8 cellular contexts compared by ENCODE assay signal in the genomic region with DNA sequence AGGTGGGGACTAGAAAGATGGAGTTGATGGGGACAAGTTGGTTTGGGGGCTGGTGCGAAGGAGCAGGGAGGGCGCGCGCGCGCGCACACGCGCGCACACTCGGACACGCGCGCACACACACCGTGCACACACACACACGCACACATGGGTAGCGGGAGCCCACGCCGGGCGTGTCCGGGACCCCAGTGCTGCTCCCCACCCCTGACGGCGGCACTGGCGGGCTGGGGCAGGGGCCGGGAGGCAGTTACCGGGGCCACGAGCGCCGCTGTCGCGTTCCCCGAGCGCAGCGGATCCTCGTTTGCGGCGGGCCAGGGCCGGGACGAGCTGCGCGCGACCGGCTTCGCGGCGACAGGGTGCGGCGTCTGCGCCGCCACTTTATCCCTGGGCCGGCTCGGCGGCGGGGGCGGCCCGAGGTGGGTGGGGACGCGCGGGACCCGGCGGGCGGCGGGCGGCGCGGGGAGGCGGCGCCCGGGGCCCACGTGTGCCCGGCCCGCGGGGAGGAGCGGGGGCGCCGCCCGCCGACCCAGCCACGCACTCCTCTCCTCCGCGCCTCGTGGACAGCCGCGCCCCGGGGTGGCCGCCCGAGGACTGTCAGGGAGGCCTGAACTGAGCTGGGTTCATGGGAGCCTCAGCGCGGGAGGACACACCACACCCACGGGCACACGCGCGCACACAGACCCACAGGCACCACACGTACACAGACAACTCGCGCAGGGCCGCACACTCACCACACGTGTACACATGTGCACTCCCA. TPM values are rescaled to one million over a fixed set of nuclear protein-coding genes. Genes with fewer than 3 reads are reported as not detected.
A peak's percentile ranks its signal among the peaks of the same experiment; 100 is the strongest.
DNase-seq lines count a peak whose midpoint lies in the region; ATAC-seq, FAIRE-seq and TF ChIP-seq lines count a peak whose summit lies in the region.

No MANE protein-coding gene starts in this region.

- H2AK9ac ChIP-seq in IMR-90 (replicated peaks; ENCODE audit: low read depth, low read length, poor library complexity), result peak overlapping the region; percentile 96

- no peaks in the 10 kb centered on the region for H3K27me3 ChIP-seq in IMR-90 (ENCODE audit: control insufficient read depth, insufficient read depth, low read length)
- no peaks in the 10 kb centered on the region for H3K27me3 ChIP-seq in astrocyte (ENCODE audit: insufficient read depth, low read length)
- H3K27me3 ChIP-seq in iPS DF 6.9 (ENCODE audit: control insufficient read depth, insufficient read depth, low read length), result peaks cover 9% of the 10 kb centered on the region; the same call in 1 of the 2 replicates
- no peaks in the 10 kb centered on the region for H3K27me3 ChIP-seq in sigmoid colon

- peak overlapping the region; percentile 56 for H4K5ac ChIP-seq in IMR-90 (ENCODE audit: low read depth, low read length)

- H2BK15ac ChIP-seq in IMR-90 (ENCODE audit: low read depth, low read length), result peak overlapping the region; percentile 99; the same call in 2 of the 3 replicates

- POLR2A ChIA-PET in IMR-90 (lab: Charles Lee; ENCODE audit: unreplicated experiment), result no interaction called here

- H4K20me1 ChIP-seq in IMR-90 (ENCODE audit: insufficient read depth, low read length) (no peaks in the 10 kb centered on the region), astrocyte (ENCODE audit: insufficient read depth, low read length) (no peaks in the 10 kb centered on the region)

- peak overlapping the region; percentile 94 for H3K23ac ChIP-seq in IMR-90 (ENCODE audit: low read depth, low read length)

- H3K14ac ChIP-seq in IMR-90 (replicated peaks; ENCODE audit: low read depth, low read length), result peak overlapping the region; percentile 87

- H3K9me3 Mint-ChIP-seq in CD14-positive monocyte (peaks cover 3 to 12% (median 6%) of the 10 kb centered on the region in 7 donors), astrocyte (ENCODE audit: unreplicated experiment) (no peaks in the 10 kb centered on the region)

- H3K79me2 ChIP-seq in astrocyte (ENCODE audit: insufficient read depth, low read length), result no peaks in the 10 kb centered on the region

- H2BK5ac ChIP-seq in IMR-90 (ENCODE audit: low read depth, low read length, poor library complexity, severe bottlenecking), result peak overlapping the region; percentile 92

- H2BK20ac ChIP-seq in IMR-90 (ENCODE audit: low read depth, low read length), result peak overlapping the region; percentile 86

- in situ Hi-C loops in IMR-90 (cut with MboI; ENCODE audit: low sequenced_read_pairs), result no loop called here

- H3K9me3 ChIP-seq in IMR-90 (ENCODE audit: control insufficient read depth, insufficient read depth, low read length), result no peaks in the 10 kb centered on the region
- H3K9me3 ChIP-seq in astrocyte (ENCODE audit: insufficient read depth, low read depth, low read length), result no peaks in the 10 kb centered on the region
- no peaks in the 10 kb centered on the region for H3K9me3 ChIP-seq in iPS DF 6.9 (ENCODE audit: control insufficient read depth, insufficient read depth, low read length)
- no peaks in the 10 kb centered on the region for H3K9me3 ChIP-seq in sigmoid colon

- H3K9me1 ChIP-seq in IMR-90 (ENCODE audit: insufficient read depth, low read length), result peaks cover 6% of the 10 kb centered on the region

- WGBS in IMR-90 (ENCODE audit: extremely low coverage in 2 of 2, insufficient read length in 1 of 2), 2 experiments, result 9% methylated on average over 45 of the region's 98 CpGs; no CpG with 5 or more reads in 1 of the 2 experiments
- WGBS in iPS DF 6.9 (ENCODE audit: insufficient coverage, insufficient read length), result no CpG with 5 or more reads among the region's 98 CpGs
- WGBS in sigmoid colon, 2 donors, result 1% methylated on average over 98 of the region's 98 CpGs

- H3K36me3 Mint-ChIP-seq in CD14-positive monocyte (peaks cover 1 to 5% of the 10 kb centered on the region in 2 donors), astrocyte (ENCODE audit: low read depth, unreplicated experiment) (no peaks in the 10 kb centered on the region)

- dilution Hi-C loops in IMR-90 (cut with HindIII; ENCODE audit: low sequenced_read_pairs, unreplicated experiment), result no loop called here

- H3K27me3 Mint-ChIP-seq in CD14-positive monocyte (ENCODE audit: low read depth in 3 of 3) (peaks cover 9 to 28% (median 22%) of the 10 kb centered on the region in 3 donors), astrocyte (ENCODE audit: low read depth, unreplicated experiment) (no peaks in the 10 kb centered on the region)

- H4K91ac ChIP-seq in IMR-90 (ENCODE audit: insufficient read depth, low read depth, low read length), result peak overlapping the region; percentile 97

- H3K36me3 ChIP-seq in IMR-90 (ENCODE audit: control insufficient read depth, insufficient read depth, low read length) (peaks cover 3% of the 10 kb centered on the region; the same call in 1 of the 2 replicates), astrocyte (ENCODE audit: insufficient read depth, low read length) (no peaks in the 10 kb centered on the region), iPS DF 6.9 (ENCODE audit: control insufficient read depth, insufficient read depth, low read length) (no peaks in the 10 kb centered on the region; the same call in 1 of the 2 replicates), sigmoid colon (no peaks in the 10 kb centered on the region)

- DNase-seq in CD14-positive monocyte (ENCODE audit: low spot score) (peak; percentile 61), IMR-90 (peak; percentile 33), astrocyte (ENCODE audit: low read depth) (no peak), iPS DF 6.9 (ENCODE audit: low read depth, low spot score) (no peak), sigmoid colon (peak; percentile 89), mesenteric fat pad (ENCODE audit: low spot score) (no peak), NCI-H2029 treated with DMSO at 0.1 percent for 48 hours (lab: John Stamatoyannopoulos, UW) (no peak)

- H2BK120ac ChIP-seq in IMR-90 (ENCODE audit: low read depth, low read length), result peak overlapping the region; percentile 89

- H3K4me3 Mint-ChIP-seq in CD14-positive monocyte (peak overlapping the region; percentile 96 to 99), astrocyte (ENCODE audit: unreplicated experiment) (peak overlapping the region; percentile 95)

- TF ChIP-seq CTCF in CD14-positive monocyte (IDR thresholded peaks at IDR 0.05), result peak; percentile 18
- TF ChIP-seq CTCF in IMR-90 (conservative IDR thresholded peaks at IDR 0.05; ENCODE audit: low read depth, low read length), result peak; percentile 37
- no peak for TF ChIP-seq CTCF in astrocyte (IDR thresholded peaks at IDR 0.05; ENCODE audit: insufficient read depth, low read depth, low read length)
- TF ChIP-seq CTCF in sigmoid colon (IDR thresholded peaks at IDR 0.05), result peak in 3 of 4 experiments; percentile 32 to 54 (median 48)

- ATAC-seq in GM18909 (IDR thresholded peaks at IDR 0.05; ENCODE audit: poor library complexity, unreplicated experiment), result peak; percentile 46
- peak; percentile 71 for ATAC-seq in IMR-90 (ENCODE audit: low read depth)

- CTCF ChIA-PET in IMR-90 (lab: Yijun Ruan, JAX), result interaction anchor here (0.8 to 1.8 kb wide), 5 partner anchors 32 to 139 kb away, joined by 3 to 6 read pairs (median 3); no protein-coding TSS in a partner anchor

- peaks cover 13 to 43% of the 10 kb centered on the region in 2 experiments; a peak in 3 of 4 replicates for H3K79me1 ChIP-seq in IMR-90 (ENCODE audit: low read depth in 1 of 2, low read length in 2 of 2)

- H4K8ac ChIP-seq in IMR-90 (ENCODE audit: low read depth in 2 of 2, low read length in 2 of 2), result peak overlapping the region; percentile 87 to 99

- FAIRE-seq in astrocyte (lab: Jason Lieb, UNC), result no peak

- H2AK5ac ChIP-seq in IMR-90 (ENCODE audit: low read depth, low read length), result peak overlapping the region; percentile 99

- H3K27ac ChIP-seq in IMR-90 (ENCODE audit: insufficient read depth, low read length) (peak overlapping the region; percentile 80), astrocyte (ENCODE audit: low read depth, low read length) (peak overlapping the region; percentile 62), iPS DF 6.9 (ENCODE audit: low read length) (no peak overlapping the region), sigmoid colon (peak overlapping the region; percentile 88 to 94 (median 89))

- TF ChIP-seq POLR2A in IMR-90 (IDR thresholded peaks at IDR 0.05; ENCODE audit: low read depth, low read length), result no peak
- TF ChIP-seq POLR2A in sigmoid colon (IDR thresholded peaks at IDR 0.05), result no peak

- H3K18ac ChIP-seq in IMR-90 (ENCODE audit: low read depth, low read length), result peak overlapping the region; percentile 68

- H3K4me3 ChIP-seq in IMR-90 (ENCODE audit: insufficient read depth, low read depth, low read length) (peak overlapping the region; percentile 95), astrocyte (ENCODE audit: insufficient read depth, low read depth, low read length) (peak overlapping the region; percentile 88), iPS DF 6.9 (ENCODE audit: low read length) (peak overlapping the region; percentile 60), sigmoid colon (peak overlapping the region; percentile 82 to 95 (median 92))

- TF ChIP-seq RAD21 in IMR-90 (IDR thresholded peaks at IDR 0.05; ENCODE audit: low read length), result peak; percentile 34; the same call in 1 of the 2 replicates

- peaks cover 16% of the 10 kb centered on the region for H3K4me1 ChIP-seq in IMR-90 (ENCODE audit: control insufficient read depth, insufficient read depth, low read length)
- peaks cover 19% of the 10 kb centered on the region for H3K4me1 ChIP-seq in astrocyte (ENCODE audit: insufficient read depth, low read length)
- 0 out of 2 replicates have a peak, but pooled peaks cover 1% of the 10 kb centered on the region for H3K4me1 ChIP-seq in iPS DF 6.9 (ENCODE audit: control insufficient read depth, insufficient read depth, low read length)
- H3K4me1 ChIP-seq in sigmoid colon, result peaks cover 0 to 39% (median 31%) of the 10 kb centered on the region in 4 donors

- intact Hi-C loops in CD14-positive monocyte (cut with micrococcal nuclease), result loop anchor here (1.0 to 10.0 kb wide), 5 partner anchors 46 to 171 kb away; no protein-coding TSS in a partner anchor
- intact Hi-C loops in IMR-90 (cut with micrococcal nuclease), result loop anchor here (5.0 kb wide), 1 partner anchor 86 kb away; no protein-coding TSS in a partner anchor
- intact Hi-C loops in sigmoid colon (cut with DNase I), result loop anchor here (2.0 to 5.0 kb wide), 4 partner anchors 134 to 226 kb away; partner anchors contain the start of genes ABTB1 and MCM2

- no TSS peak for BruUV-seq in IMR-90 (replicated peaks; lab: Mats Ljungman, UMichigan)

- H3K56ac ChIP-seq in IMR-90 (ENCODE audit: extremely low read depth, insufficient read depth, low read length), result peak overlapping the region; percentile 84; the same call in 1 of the 2 replicates

- peak overlapping the region; percentile 97 for H3K4ac ChIP-seq in IMR-90 (ENCODE audit: low read depth, low read length)

- H2AFZ ChIP-seq in IMR-90 (replicated peaks; ENCODE audit: low read length, poor library complexity), result peak overlapping the region; percentile 94
- peak overlapping the region; percentile 94 for H2AFZ ChIP-seq in astrocyte (ENCODE audit: low read depth, low read length)

- peak overlapping the region; percentile 71 to 85 (median 82) for H3K27ac Mint-ChIP-seq in CD14-positive monocyte
- peak overlapping the region; percentile 77 for H3K27ac Mint-ChIP-seq in astrocyte (ENCODE audit: unreplicated experiment)

- TF ChIP-seq EP300 in sigmoid colon (IDR thresholded peaks at IDR 0.05), result no peak

- H3K9ac ChIP-seq in IMR-90 (ENCODE audit: low read depth, low read length) (peak overlapping the region; percentile 88), astrocyte (ENCODE audit: low read length) (peak overlapping the region; percentile 89)

- H3K4me2 ChIP-seq in IMR-90 (ENCODE audit: low read depth, low read length) (peak overlapping the region; percentile 88), astrocyte (ENCODE audit: low read length) (peak overlapping the region; percentile 100)

- H3K4me1 Mint-ChIP-seq in CD14-positive monocyte (peaks cover 37% of the 10 kb centered on the region), astrocyte (ENCODE audit: low read depth, unreplicated experiment) (peaks cover 12% of the 10 kb centered on the region)

RNA-seq across cellular contexts. Expression of gene MGLL, which starts 0.7 kb away (rescaled TPM):
- polyA plus RNA-seq in CD14-positive monocyte (1 to 10 TPM; 4.4 to 10.0 TPM), IMR-90 (2012; rRNA removed) (59.9 and 60.6 TPM in 2 replicates), sigmoid colon (100 to 1,000 TPM; 110 to 220 (median 142) TPM)
- total RNA-seq in IMR-90 (2012; rRNA removed) (23.6 and 23.7 TPM in 2 replicates), astrocyte (24.5 and 27.3 TPM in 2 replicates), sigmoid colon (10 to 100 TPM; 24.7 to 46.8 (median 35.5) TPM), mesenteric fat pad (301 TPM)
- 33.0 and 76.1 TPM in 2 replicates for polyA plus RNA-seq in IMR-90 (2012; cell fraction: cytosol; rRNA removed)
- 37.3 and 45.7 TPM in 2 replicates for polyA plus RNA-seq in IMR-90 (2012; cell fraction: nucleus; rRNA removed; ENCODE audit: low replicate concordance)

Comparison
In these comparisons a context has a peak if more than half of its experiments do, and no peak if none do; other contexts are left out.
1. DNase-seq: peak in CD14-positive monocyte (single experiment), IMR-90 (single experiment) and sigmoid colon (single experiment); none in astrocyte (single experiment), iPS DF 6.9 (single experiment), mesenteric fat pad (single experiment) and NCI-H2029 treated with DMSO at 0.1 percent for 48 hours (single experiment).
2. Peak in every context shown above with its lines, with median percentiles within 50 percentile points of each other: H3K4me3 ChIP-seq.